Comparison of ENCODE assay signal across 10 cellular contexts in genomic region chr17:42460371-42460770, GRCh38. TPM values are rescaled to one million over a fixed set of nuclear protein-coding genes. Genes with fewer than 3 reads are reported as not detected.
A peak's percentile ranks its signal among the peaks of the same experiment; 100 is the strongest.
DNase-seq lines count a peak whose midpoint lies in the region; ATAC-seq and TF ChIP-seq lines count a peak whose summit lies in the region.
"Had no signal": no experiment of that assay in that cellular context is flagged by ENCODE, and none has a peak within 500 bp of the region (broad histone marks: within the 10 kb centered on the region; RNA-seq: fewer than 3 reads in every experiment).

No MANE protein-coding gene starts in this region.

- no peak overlapping the region for H2AK5ac ChIP-seq in mesendoderm (ENCODE audit: low read length)

- no peak overlapping the region for H3K4me2 ChIP-seq in mesendoderm (ENCODE audit: low read length)

- H3K27me3 Mint-ChIP-seq in T-helper 1 cell treated with Interleukin-12 subunit alpha and Interleukin-12 subunit beta and Interleukin-4 antibody, amounts not matched to agents 30 μg/mL and 1 μg/mL, for 36 hours (ENCODE audit: low read depth), result peaks cover 15% of the 10 kb centered on the region
- H3K27me3 Mint-ChIP-seq in activated T-helper 17 cell treated with anti-CD3 and anti-CD28 coated beads, Interleukin-2, amount 50 U/mL, for 72 hours, result no peaks in the 10 kb centered on the region
- peaks cover 3% of the 10 kb centered on the region for H3K27me3 Mint-ChIP-seq in activated CD8-positive, alpha-beta T cell treated with anti-CD3 and anti-CD28 coated beads for 36 hours

- H4K5ac ChIP-seq in mesendoderm (ENCODE audit: low read length), result no peak overlapping the region

- H3K4me1 ChIP-seq in left lung (peaks cover 17 to 52% of the 10 kb centered on the region in 2 donors), subcutaneous abdominal adipose tissue (ENCODE audit: control insufficient read depth in 5 of 5, insufficient read depth in 5 of 5, low read length in 5 of 5) (peaks cover 3 to 47% (median 41%) of the 10 kb centered on the region in 5 donors), mesendoderm (ENCODE audit: control insufficient read depth, low read depth, low read length) (no peaks in the 10 kb centered on the region)

- peaks cover 6% of the 10 kb centered on the region for H3K36me3 Mint-ChIP-seq in T-helper 1 cell treated with Interleukin-12 subunit alpha and Interleukin-12 subunit beta and Interleukin-4 antibody, amounts not matched to agents 30 μg/mL and 1 μg/mL, for 36 hours (ENCODE audit: low read depth)
- H3K36me3 Mint-ChIP-seq in activated T-helper 17 cell treated with anti-CD3 and anti-CD28 coated beads, Interleukin-2, amount 50 U/mL, for 72 hours (ENCODE audit: low read depth), result peaks cover 23% of the 10 kb centered on the region
- H3K36me3 Mint-ChIP-seq in activated CD8-positive, alpha-beta T cell treated with anti-CD3 and anti-CD28 coated beads for 36 hours (ENCODE audit: low read depth), result no peaks in the 10 kb centered on the region

- H3K9me3 Mint-ChIP-seq in T-helper 1 cell treated with Interleukin-12 subunit alpha and Interleukin-12 subunit beta and Interleukin-4 antibody, amounts not matched to agents 30 μg/mL and 1 μg/mL, for 36 hours, result no peaks in the 10 kb centered on the region
- no peaks in the 10 kb centered on the region for H3K9me3 Mint-ChIP-seq in activated T-helper 17 cell treated with anti-CD3 and anti-CD28 coated beads, Interleukin-2, amount 50 U/mL, for 72 hours
- H3K9me3 Mint-ChIP-seq in activated CD8-positive, alpha-beta T cell treated with anti-CD3 and anti-CD28 coated beads for 36 hours, result no peaks in the 10 kb centered on the region

- CTCF ChIA-PET in activated CD8-positive, alpha-beta T cell treated with anti-CD3 and anti-CD28 coated beads for 36 hours (lab: Charles Lee), result interaction anchor here (0.9 to 2.7 kb wide), 7 partner anchors 19 to 238 kb away, joined by 3 to 8 read pairs (median 4); no protein-coding TSS in a partner anchor

- POLR2A ChIA-PET in activated CD8-positive, alpha-beta T cell treated with anti-CD3 and anti-CD28 coated beads for 36 hours (lab: Charles Lee), result interaction anchor here (0.8 kb wide), 1 partner anchor 84 kb away, joined by 3 read pairs; no protein-coding TSS in a partner anchor

- no peak overlapping the region for H3K23ac ChIP-seq in mesendoderm (ENCODE audit: low read length)

- H3K27ac ChIP-seq in left lung, result peak overlapping the region; percentile 93 to 96
- peak overlapping the region; percentile 96 for H3K27ac ChIP-seq in subcutaneous abdominal adipose tissue (ENCODE audit: low read depth, low read length)
- H3K27ac ChIP-seq in mesendoderm (ENCODE audit: low read depth, low read length), result no peak overlapping the region
- H3K27ac ChIP-seq: C4-2B had no signal

- intact Hi-C loops in left lung (cut with DNase I), result no loop called here
- intact Hi-C loops in activated CD8-positive, alpha-beta T cell treated with anti-CD3 and anti-CD28 coated beads for 36 hours (cut with micrococcal nuclease), result no loop called here

- H3K27ac Mint-ChIP-seq in T-helper 1 cell treated with Interleukin-12 subunit alpha and Interleukin-12 subunit beta and Interleukin-4 antibody, amounts not matched to agents 30 μg/mL and 1 μg/mL, for 36 hours, result peak overlapping the region; percentile 73
- H3K27ac Mint-ChIP-seq in activated T-helper 17 cell treated with anti-CD3 and anti-CD28 coated beads, Interleukin-2, amount 50 U/mL, for 72 hours, result no peak overlapping the region
- H3K27ac Mint-ChIP-seq in activated CD8-positive, alpha-beta T cell treated with anti-CD3 and anti-CD28 coated beads for 36 hours, result no peak overlapping the region

- no peaks in the 10 kb centered on the region for H3K79me2 ChIP-seq in mesendoderm (ENCODE audit: control insufficient read depth, insufficient read depth, low read length)

- no peak for TF ChIP-seq CTCF in left lung (IDR thresholded peaks at IDR 0.05)
- TF ChIP-seq CTCF in activated CD8-positive, alpha-beta T cell treated with anti-CD3 and anti-CD28 coated beads for 36 hours (IDR thresholded peaks at IDR 0.05), result no peak

- no peak overlapping the region for H2BK15ac ChIP-seq in mesendoderm (replicated peaks; ENCODE audit: low read depth)

- H3K27me3 ChIP-seq in left lung (no peaks in the 10 kb centered on the region), subcutaneous abdominal adipose tissue (ENCODE audit: control insufficient read depth in 5 of 5, insufficient read depth in 4 of 5, low read length in 5 of 5) (no peaks in the 10 kb centered on the region), mesendoderm (ENCODE audit: insufficient read depth, low read length, poor library complexity) (no peaks in the 10 kb centered on the region)

- DNase-seq in T-helper 1 cell (no peak), left lung (no peak), mesendoderm (no peak)
- DNase-seq in activated CD8-positive, alpha-beta T cell treated with anti-CD3 and anti-CD28 coated beads for 36 hours, result no peak
- DNase-seq: NCI-H774 had no signal

- no peak overlapping the region for H4K8ac ChIP-seq in mesendoderm (ENCODE audit: low read depth, low read length)

- no peak overlapping the region for H3K4ac ChIP-seq in mesendoderm (ENCODE audit: low read depth, low read length)

- no peaks in the 10 kb centered on the region for H3K9me3 ChIP-seq in left lung
- no peaks in the 10 kb centered on the region for H3K9me3 ChIP-seq in subcutaneous abdominal adipose tissue (ENCODE audit: control insufficient read depth in 5 of 5, low read length in 5 of 5)

- peak overlapping the region; percentile 95 for H3K4me3 Mint-ChIP-seq in T-helper 1 cell treated with Interleukin-12 subunit alpha and Interleukin-12 subunit beta and Interleukin-4 antibody, amounts not matched to agents 30 μg/mL and 1 μg/mL, for 36 hours
- peak overlapping the region; percentile 97 for H3K4me3 Mint-ChIP-seq in activated T-helper 17 cell treated with anti-CD3 and anti-CD28 coated beads, Interleukin-2, amount 50 U/mL, for 72 hours
- no peak overlapping the region for H3K4me3 Mint-ChIP-seq in activated CD8-positive, alpha-beta T cell treated with anti-CD3 and anti-CD28 coated beads for 36 hours

- peaks cover 34% of the 10 kb centered on the region for H3K4me1 Mint-ChIP-seq in T-helper 1 cell treated with Interleukin-12 subunit alpha and Interleukin-12 subunit beta and Interleukin-4 antibody, amounts not matched to agents 30 μg/mL and 1 μg/mL, for 36 hours (ENCODE audit: low read depth)
- peaks cover 31% of the 10 kb centered on the region for H3K4me1 Mint-ChIP-seq in activated T-helper 17 cell treated with anti-CD3 and anti-CD28 coated beads, Interleukin-2, amount 50 U/mL, for 72 hours
- H3K4me1 Mint-ChIP-seq in activated CD8-positive, alpha-beta T cell treated with anti-CD3 and anti-CD28 coated beads for 36 hours (ENCODE audit: low read depth), result peaks cover 42% of the 10 kb centered on the region

- no peak for ATAC-seq in activated T-helper 17 cell treated with anti-CD3 and anti-CD28 coated beads, Interleukin-2, amount 50 U/mL, for 72 hours (replicated peaks)
- ATAC-seq in left lung, result no peak
- ATAC-seq in activated CD8-positive, alpha-beta T cell treated with anti-CD3 and anti-CD28 coated beads for 36 hours, result no peak
- no peak for ATAC-seq in HG03521 (IDR thresholded peaks at IDR 0.05; ENCODE audit: unreplicated experiment)

- H3K56ac ChIP-seq in mesendoderm (ENCODE audit: low read length), result no peak overlapping the region

- peaks cover 2% of the 10 kb centered on the region for H3K79me1 ChIP-seq in mesendoderm (ENCODE audit: low read length)

- H3K36me3 ChIP-seq in left lung (peaks cover 0 to 47% of the 10 kb centered on the region in 2 donors), subcutaneous abdominal adipose tissue (ENCODE audit: control insufficient read depth in 5 of 5, insufficient read depth in 5 of 5, low read length in 5 of 5) (peaks cover 0 to 23% (median 11%) of the 10 kb centered on the region in 5 donors), mesendoderm (ENCODE audit: control insufficient read depth, insufficient read depth, low read length) (no peaks in the 10 kb centered on the region)

- WGBS in mesendoderm (ENCODE audit: extremely low coverage, insufficient coverage, low lambda C conversion rate), result no CpG with 5 or more reads among the region's 1 CpG

- H3K9ac ChIP-seq in subcutaneous abdominal adipose tissue (ENCODE audit: low read length in 5 of 5), result no peak overlapping the region
- no peak overlapping the region for H3K9ac ChIP-seq in mesendoderm (ENCODE audit: low read length)

- H2BK5ac ChIP-seq in mesendoderm (ENCODE audit: low read length), result no peak overlapping the region

- H3K18ac ChIP-seq in mesendoderm (ENCODE audit: low read length), result no peak overlapping the region

- peak overlapping the region; percentile 51 to 83 for H3K4me3 ChIP-seq in left lung
- H3K4me3 ChIP-seq in subcutaneous abdominal adipose tissue (ENCODE audit: low read depth in 1 of 5, low read length in 5 of 5), result peak overlapping the region; percentile 78 to 95 (median 89)
- no peak overlapping the region for H3K4me3 ChIP-seq in mesendoderm (ENCODE audit: low read length)

- no peak overlapping the region for H2BK120ac ChIP-seq in mesendoderm (ENCODE audit: low read depth, low read length)

RNA-seq across cellular contexts. Expression of gene ATP6V0A1, which starts 1.7 kb away (rescaled TPM):
- 10 to 100 TPM; 14.6 to 44.3 TPM for total RNA-seq in activated T-helper 17 cell treated with anti-CD3 and anti-CD28 coated beads, Interleukin-2, amount 50 U/mL, for 72 hours
- total RNA-seq in left lung, result 100 to 1,000 TPM in 1 of 2 donors, 10 to 100 TPM in 1; 95.9 to 103 TPM
- total RNA-seq in activated CD8-positive, alpha-beta T cell treated with anti-CD3 and anti-CD28 coated beads for 36 hours, result 1 to 10 TPM; 5.8 to 7.1 TPM
- 16.1 TPM for polyA plus RNA-seq in mesendoderm (2013, experiment 1 of 2)
- 16.7 TPM for polyA plus RNA-seq in mesendoderm (2013, experiment 2 of 2)

RNA-seq across cellular contexts. Expression of gene CAVIN1, which starts 37.3 kb away (rescaled TPM):
- total RNA-seq in activated T-helper 17 cell treated with anti-CD3 and anti-CD28 coated beads, Interleukin-2, amount 50 U/mL, for 72 hours, result 1 to 10 TPM; 2.5 to 6.1 TPM
- 100 to 1,000 TPM; 285 to 320 TPM for total RNA-seq in left lung
- total RNA-seq in activated CD8-positive, alpha-beta T cell treated with anti-CD3 and anti-CD28 coated beads for 36 hours, result 1 to 10 TPM; 1.8 to 2.0 TPM
- polyA plus RNA-seq in mesendoderm (2013, experiment 1 of 2), result 18.0 TPM
- 19.6 TPM for polyA plus RNA-seq in mesendoderm (2013, experiment 2 of 2)

Comparison
In these comparisons a context has a peak if more than half of its experiments do, and no peak if none do; other contexts are left out.
1. RNA of gene CAVIN1, which starts 37.3 kb away (total RNA-seq): 285 to 320 TPM in left lung; 2.5 to 6.1 TPM in activated T-helper 17 cell treated with anti-CD3 and anti-CD28 coated beads, Interleukin-2, amount 50 U/mL, for 72 hours and 1.8 to 2.0 TPM in activated CD8-positive, alpha-beta T cell treated with anti-CD3 and anti-CD28 coated beads for 36 hours; every median in the first group is over 10 times any median in the second.